In the genomic region with DNA sequence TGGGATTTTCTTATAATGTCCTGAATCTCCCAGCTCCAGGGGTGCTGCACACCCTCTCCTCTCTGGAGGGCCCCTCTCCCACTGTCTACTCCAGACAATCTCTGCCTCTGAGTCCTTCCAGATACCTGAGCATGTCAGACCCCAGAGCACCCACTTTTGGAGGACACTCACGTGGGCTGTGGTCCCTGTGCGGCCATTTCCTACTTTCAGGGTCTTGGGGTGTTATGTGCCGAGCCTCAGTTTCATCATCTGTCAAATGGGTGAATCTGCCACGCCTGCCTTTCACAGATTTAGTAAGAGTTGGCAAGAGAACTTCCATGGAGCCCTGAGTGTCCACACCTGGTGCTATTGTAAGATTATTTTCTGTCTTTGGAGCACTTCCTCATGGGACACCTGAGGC, we compare ENCODE assay signal across 19 cellular contexts. TPM values are rescaled to one million over a fixed set of nuclear protein-coding genes. Genes with fewer than 3 reads are reported as not detected.
DNase-seq lines count a peak whose midpoint lies in the region; ATAC-seq, FAIRE-seq and TF ChIP-seq lines count a peak whose summit lies in the region.
"Had no signal": no experiment of that assay in that cellular context is flagged by ENCODE, and none has a peak within 500 bp of the region (broad histone marks: within the 10 kb centered on the region; RNA-seq: fewer than 3 reads in every experiment).

No MANE protein-coding gene starts in this region.

- no peak for ATAC-seq in heart right ventricle

- H3K4me1 ChIP-seq in heart right ventricle = peaks cover 0 to 61% (median 28%) of the 10 kb centered on the region in 9 donors
- H3K4me1 ChIP-seq in right atrium auricular region = peaks cover 0 to 31% of the 10 kb centered on the region in 2 donors
- H3K4me1 ChIP-seq in tibial artery = peaks cover 0 to 68% (median 55%) of the 10 kb centered on the region in 4 donors
- H3K4me1 ChIP-seq in transverse colon = peaks cover 0 to 15% (median 7%) of the 10 kb centered on the region in 4 donors

- in situ Hi-C loops in transverse colon (cut with MboI; ENCODE audit: low pct_ligation_motif_present in 1 of 4, low pct_unique_long_range_greater_than_20kb in 1 of 4, low sequenced_read_pairs in 3 of 4) = loop anchor here in 1 of 4 donors (25.0 kb wide), 1 partner anchor 713 kb away; no protein-coding TSS in a partner anchor

- H3K27ac ChIP-seq in heart right ventricle = peak overlapping the region in 8 of 10 donors; percentile 19 to 81 (median 48)
- peak overlapping the region in 1 of 2 donors; percentile 81 for H3K27ac ChIP-seq in right atrium auricular region
- H3K27ac ChIP-seq in tibial artery = peak overlapping the region; percentile 95 to 97
- no peak overlapping the region for H3K27ac ChIP-seq in transverse colon
- H3K27ac ChIP-seq: BLaER1 treated with 17β-estradiol and CSF1 and Interleukin-3, amounts not matched to agents 10 nM and 100 nM had no signal

- no peak for TF ChIP-seq POLR2A in transverse colon (IDR thresholded peaks at IDR 0.05)
- no peak for TF ChIP-seq POLR2A in GM12892 (IDR thresholded peaks at IDR 0.05; ENCODE audit: low read depth, low read length)

- intact Hi-C loops in heart right ventricle (cut with DNase I) = loop anchor here in 8 of 10 donors (5.0 to 10.0 kb wide), 10 partner anchors 38 to 488 kb away; no protein-coding TSS in a partner anchor
- intact Hi-C loops in tibial artery (cut with DNase I; ENCODE audit: low total_unique reads) = loop anchor here (5.0 kb wide), 2 partner anchors 38 to 183 kb away; no protein-coding TSS in a partner anchor
- intact Hi-C loops in transverse colon (cut with DNase I; ENCODE audit: low total_unique reads) = no loop called here

- TF ChIP-seq CTCF in heart right ventricle (IDR thresholded peaks at IDR 0.05) (no peak), right atrium auricular region (IDR thresholded peaks at IDR 0.05) (no peak), tibial artery (IDR thresholded peaks at IDR 0.05) (no peak), transverse colon (IDR thresholded peaks at IDR 0.05) (no peak)

- TF ChIP-seq EP300 in transverse colon (IDR thresholded peaks at IDR 0.05; ENCODE audit: low read depth) = no peak

- DNase-seq in heart right ventricle (no peak), right atrium auricular region (ENCODE audit: low spot score) (no peak), astrocyte of the hippocampus (ENCODE audit: low read depth, low spot score) (peak; percentile 21), mesenteric fat pad (ENCODE audit: low spot score) (peak; percentile 76), tibial artery (peak in 1 of 2 donors; percentile 45), transverse colon (no peak), GM12892 (ENCODE audit: insufficient read length) (no peak), HPDE6-E6E7 (ENCODE audit: extremely low spot score) (no peak)
- DNase-seq: DND-41, GM23248, Karpas-422, NCI-H1105 treated with DMSO at 0.1 percent for 48 hours, NCI-H1694 treated with DMSO at 0.1 percent for 48 hours, NCI-H446, NCI-H69, SIG-M5 had no signal

- H3K4me3 ChIP-seq in heart right ventricle (no peak overlapping the region), right atrium auricular region (no peak overlapping the region), tibial artery (peak overlapping the region; percentile 60 to 81), transverse colon (no peak overlapping the region)
- H3K4me3 ChIP-seq: BLaER1 treated with 17β-estradiol and CSF1 and Interleukin-3, amounts not matched to agents 10 nM and 100 nM had no signal

- H3K27me3 ChIP-seq in heart right ventricle (peaks cover 7 to 100% (median 97%) of the 10 kb centered on the region in 7 donors), right atrium auricular region (peaks cover 0 to 6% of the 10 kb centered on the region in 2 donors), tibial artery (no peaks in the 10 kb centered on the region), transverse colon (peaks cover 100% of the 10 kb centered on the region)

- no peaks in the 10 kb centered on the region for H3K36me3 ChIP-seq in heart right ventricle
- no peaks in the 10 kb centered on the region for H3K36me3 ChIP-seq in right atrium auricular region
- H3K36me3 ChIP-seq in tibial artery = no peaks in the 10 kb centered on the region
- no peaks in the 10 kb centered on the region for H3K36me3 ChIP-seq in transverse colon
- H3K36me3 ChIP-seq: BLaER1 treated with 17β-estradiol and CSF1 and Interleukin-3, amounts not matched to agents 10 nM and 100 nM had no signal

- no peaks in the 10 kb centered on the region for H3K9me3 ChIP-seq in heart right ventricle
- no peaks in the 10 kb centered on the region for H3K9me3 ChIP-seq in right atrium auricular region
- H3K9me3 ChIP-seq in tibial artery = no peaks in the 10 kb centered on the region
- no peaks in the 10 kb centered on the region for H3K9me3 ChIP-seq in transverse colon

- no peak for FAIRE-seq in GM12892 (lab: Jason Lieb, UNC)
- FAIRE-seq: G401.6 had no signal

- WGBS in heart right ventricle, 2 donors = 70 to 81% methylated on average over 4 of the region's 4 CpGs
- WGBS in transverse colon (ENCODE audit: low coverage in 1 of 2), 2 donors = 57% methylated on average over 4 of the region's 4 CpGs; no CpG with 5 or more reads in 1 of the 2 donors

RNA-seq across cellular contexts. Expression of a gene that starts 3.7 kb away (rescaled TPM):
- 1 to 10 TPM in 3 of 10 donors, under 1 TPM in 7; 0.40 to 1.9 (median 0.84) TPM for total RNA-seq in heart right ventricle
- polyA plus RNA-seq in heart right ventricle = under 1 TPM; 0.78 to 0.95 TPM
- 1 to 10 TPM in 1 of 2 donors, under 1 TPM in 1; 0.85 to 1.3 TPM for total RNA-seq in right atrium auricular region
- 0.26 TPM for total RNA-seq in mesenteric fat pad
- 1 to 10 TPM in 3 of 4 donors, under 1 TPM in 1; 0.75 to 2.1 (median 1.3) TPM for total RNA-seq in transverse colon
- polyA plus RNA-seq in GM12892 (2012; ENCODE audit: missing spikeins) = not detected

RNA-seq across cellular contexts. Expression of a gene that starts 8.0 kb away (rescaled TPM):
- total RNA-seq in heart right ventricle (1 to 10 TPM in 8 of 10 donors, under 1 TPM in 2; 0.66 to 2.2 (median 1.9) TPM), right atrium auricular region (1 to 10 TPM; 2.6 to 2.9 TPM), mesenteric fat pad (0.42 TPM), transverse colon (under 1 TPM in 1 of 4 donors, not detected in 3; 0.27 TPM)
- 1 to 10 TPM; 1.2 to 1.3 TPM for polyA plus RNA-seq in heart right ventricle
- not detected for polyA plus RNA-seq in GM12892 (2012; ENCODE audit: missing spikeins)
- total RNA-seq: OCI-LY7 had no signal

RNA-seq across cellular contexts. Expression of a gene that starts 19.6 kb away (rescaled TPM):
- total RNA-seq in heart right ventricle (10 to 100 TPM in 8 of 10 donors, 1 to 10 TPM in 2; 8.9 to 13.1 (median 11.4) TPM), right atrium auricular region (1 to 10 TPM; 7.8 to 8.3 TPM), mesenteric fat pad (10.2 TPM), transverse colon (10 to 100 TPM; 25.4 to 51.1 (median 30.0) TPM)
- polyA plus RNA-seq in heart right ventricle = 10 to 100 TPM in 1 of 2 donors, 1 to 10 TPM in 1; 5.1 to 11.3 TPM
- polyA plus RNA-seq in GM12892 (2012; ENCODE audit: missing spikeins) = 16.3 TPM

Comparison
In these comparisons a context has a peak if more than half of its experiments do, and no peak if none do; other contexts are left out.
1. DNase-seq: peak in astrocyte of the hippocampus (single experiment) and mesenteric fat pad (single experiment); none in heart right ventricle (0 of 2), right atrium auricular region (single experiment), transverse colon (single experiment), GM12892 (single experiment) and HPDE6-E6E7 (single experiment).
2. H3K27ac ChIP-seq: peak in heart right ventricle (8 of 10) and tibial artery (2 of 2); none in transverse colon (0 of 4).
3. H3K4me3 ChIP-seq: peak in tibial artery (2 of 2); none in heart right ventricle (0 of 10), right atrium auricular region (0 of 2) and transverse colon (0 of 4).